In the genomic region with DNA sequence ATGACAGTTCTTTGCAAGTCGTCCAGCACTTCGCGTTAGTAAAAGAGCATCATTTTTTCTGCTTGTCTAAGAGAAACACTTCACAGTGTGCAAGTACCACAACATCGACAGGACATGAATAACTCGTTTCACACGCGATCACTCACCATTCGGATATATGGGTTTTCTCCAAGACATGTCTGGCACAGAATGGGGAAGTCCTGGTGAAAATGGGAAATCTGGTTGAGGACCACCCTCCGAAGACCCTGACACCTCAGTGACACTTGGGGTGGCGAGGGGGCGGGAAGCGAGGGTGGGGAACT, we compare ENCODE assay signal across 9 cellular contexts. TPM values are rescaled to one million over a fixed set of nuclear protein-coding genes. Genes with fewer than 3 reads are reported as not detected.
DNase-seq lines count a peak whose midpoint lies in the region; ATAC-seq and TF ChIP-seq lines count a peak whose summit lies in the region.
"Had no signal": no experiment of that assay in that cellular context is flagged by ENCODE, and none has a peak within 500 bp of the region (broad histone marks: within the 10 kb centered on the region; RNA-seq: fewer than 3 reads in every experiment).

No MANE protein-coding gene starts in this region.

- CTCF ChIA-PET in activated CD4-positive, alpha-beta T cell treated with anti-CD3 and anti-CD28 coated beads, Interleukin-2, amount 10 ng/mL, durations not matched to agents 7 days and 5 days (lab: Charles Lee), result interaction anchor here (0.6 to 3.8 kb wide), 30 partner anchors 9 to 733 kb away, joined by 3 to 26 read pairs (median 3); a partner anchor contains a TSS

- H3K4me3 ChIP-seq in HL-60 (replicated peaks; ENCODE audit: insufficient read depth, low read length), result peak overlapping the region; percentile 98
- peak overlapping the region; percentile 96 to 97 for H3K4me3 ChIP-seq in prostate gland

- H3K9me3 ChIP-seq in prostate gland, result no peaks in the 10 kb centered on the region

- DNase-seq in HL-60 (ENCODE audit: low read depth in 1 of 2, low spot score in 1 of 2) (no peak), prostate gland (ENCODE audit: low spot score) (no peak), GF-D8 (lab: John Stamatoyannopoulos, UW) (no peak), NCI-H1417 treated with DMSO at 0.1 percent for 48 hours (lab: John Stamatoyannopoulos, UW) (no peak), HT-29 (ENCODE audit: low spot score) (no peak)
- DNase-seq in effector memory CD8-positive, alpha-beta T cell, result peak in 1 of 3 experiments; percentile 4
- DNase-seq in activated CD4-positive, alpha-beta T cell treated with anti-CD3 and anti-CD28 coated beads, Interleukin-2, amount 10 ng/mL, durations not matched to agents 7 days and 5 days, result no peak

- H3K27ac ChIP-seq in HL-60 (replicated peaks) (peak overlapping the region; percentile 94), prostate gland (peak overlapping the region; percentile 96 to 97)

- under 1% methylated on average over 12 of the region's 12 CpGs for WGBS in prostate gland

- POLR2A ChIA-PET in activated CD4-positive, alpha-beta T cell treated with anti-CD3 and anti-CD28 coated beads, Interleukin-2, amount 10 ng/mL, durations not matched to agents 7 days and 5 days (lab: Charles Lee), result interaction anchor here (1.1 to 2.1 kb wide), 2 partner anchors 59 to 147 kb away, joined by 3 to 10 read pairs; a partner anchor contains a TSS

- H3K36me3 Mint-ChIP-seq in effector memory CD8-positive, alpha-beta T cell (ENCODE audit: insufficient read depth), result peaks cover 42% of the 10 kb centered on the region
- H3K36me3 Mint-ChIP-seq in activated CD4-positive, alpha-beta T cell treated with anti-CD3 and anti-CD28 coated beads, Interleukin-2, amount 10 ng/mL, durations not matched to agents 7 days and 5 days (ENCODE audit: low read depth), result peaks cover 27% of the 10 kb centered on the region

- intact Hi-C loops in prostate gland (cut with DNase I), result loop anchor here (2.0 to 5.0 kb wide), 2 partner anchors 79 to 138 kb away; a partner anchor contains a TSS

- H3K9me3 Mint-ChIP-seq in effector memory CD8-positive, alpha-beta T cell, result no peaks in the 10 kb centered on the region
- no peaks in the 10 kb centered on the region for H3K9me3 Mint-ChIP-seq in activated CD4-positive, alpha-beta T cell treated with anti-CD3 and anti-CD28 coated beads, Interleukin-2, amount 10 ng/mL, durations not matched to agents 7 days and 5 days

- TF ChIP-seq POLR2A in prostate gland (IDR thresholded peaks at IDR 0.05), result no peak

- H3K27me3 Mint-ChIP-seq in effector memory CD8-positive, alpha-beta T cell, result no peaks in the 10 kb centered on the region
- H3K27me3 Mint-ChIP-seq in activated CD4-positive, alpha-beta T cell treated with anti-CD3 and anti-CD28 coated beads, Interleukin-2, amount 10 ng/mL, durations not matched to agents 7 days and 5 days, result no peaks in the 10 kb centered on the region

- H3K4me1 Mint-ChIP-seq in effector memory CD8-positive, alpha-beta T cell (ENCODE audit: low read depth in 2 of 2), result peaks cover 0 to 2% of the 10 kb centered on the region in 2 donors
- peaks cover 13% of the 10 kb centered on the region for H3K4me1 Mint-ChIP-seq in activated CD4-positive, alpha-beta T cell treated with anti-CD3 and anti-CD28 coated beads, Interleukin-2, amount 10 ng/mL, durations not matched to agents 7 days and 5 days

- H3K27ac Mint-ChIP-seq in effector memory CD8-positive, alpha-beta T cell, result no peak overlapping the region
- H3K27ac Mint-ChIP-seq in activated CD4-positive, alpha-beta T cell treated with anti-CD3 and anti-CD28 coated beads, Interleukin-2, amount 10 ng/mL, durations not matched to agents 7 days and 5 days, result no peak overlapping the region

- ATAC-seq in GM18511 (IDR thresholded peaks at IDR 0.05; ENCODE audit: unreplicated experiment), result peak; percentile 15
- peak; percentile 6 for ATAC-seq in effector memory CD8-positive, alpha-beta T cell (replicated peaks)

- peaks cover 3 to 10% of the 10 kb centered on the region in 2 donors for H3K36me3 ChIP-seq in prostate gland

- H3K4me1 ChIP-seq in prostate gland (replicated peaks), result peaks cover 2% of the 10 kb centered on the region

- no peaks in the 10 kb centered on the region for H3K27me3 ChIP-seq in HL-60 (ENCODE audit: insufficient read depth, poor library complexity, severe bottlenecking)
- H3K27me3 ChIP-seq in prostate gland (replicated peaks; ENCODE audit: insufficient read depth), result no peaks in the 10 kb centered on the region

- TF ChIP-seq CTCF in HL-60 (IDR thresholded peaks at IDR 0.05; ENCODE audit: insufficient read depth, low read length), result no peak
- TF ChIP-seq CTCF in prostate gland (IDR thresholded peaks at IDR 0.05), result no peak

- H3K4me3 Mint-ChIP-seq in effector memory CD8-positive, alpha-beta T cell, result no peak overlapping the region
- no peak overlapping the region for H3K4me3 Mint-ChIP-seq in activated CD4-positive, alpha-beta T cell treated with anti-CD3 and anti-CD28 coated beads, Interleukin-2, amount 10 ng/mL, durations not matched to agents 7 days and 5 days

RNA-seq across cellular contexts. Expression of a gene that starts 0.6 kb away (rescaled TPM):
- 10 to 100 TPM; 33.6 to 40.3 TPM for total RNA-seq in prostate gland
- total RNA-seq in activated CD4-positive, alpha-beta T cell treated with anti-CD3 and anti-CD28 coated beads, Interleukin-2, amount 10 ng/mL, durations not matched to agents 7 days and 5 days, result 10 to 100 TPM; 61.9 to 65.6 TPM
- total RNA-seq in HT-29 (2014; rRNA removed; shearing (Covaris generic)), result 25.0 and 28.0 TPM in 2 replicates

RNA-seq across cellular contexts. Expression of a gene that starts 39.2 kb away (rescaled TPM):
- 10 to 100 TPM in 1 of 2 donors, 1 to 10 TPM in 1; 1.2 to 14.1 TPM for total RNA-seq in prostate gland
- under 1 TPM in 1 of 2 experiments, not detected in 1; 0.05 TPM for total RNA-seq in activated CD4-positive, alpha-beta T cell treated with anti-CD3 and anti-CD28 coated beads, Interleukin-2, amount 10 ng/mL, durations not matched to agents 7 days and 5 days
- total RNA-seq in HT-29 (2014; rRNA removed; shearing (Covaris generic)), result not detected in 2 replicates
- total RNA-seq: RPMI7951 had no signal

RNA-seq across cellular contexts. Expression of a gene that starts 58.6 kb away (rescaled TPM):
- 10 to 100 TPM; 68.4 to 87.1 TPM for total RNA-seq in prostate gland
- total RNA-seq in activated CD4-positive, alpha-beta T cell treated with anti-CD3 and anti-CD28 coated beads, Interleukin-2, amount 10 ng/mL, durations not matched to agents 7 days and 5 days, result 10 to 100 TPM; 38.7 to 45.6 TPM
- 26.1 and 30.6 TPM in 2 replicates for total RNA-seq in HT-29 (2014; rRNA removed; shearing (Covaris generic))

RNA-seq across cellular contexts. Expression of a gene that starts 59.8 kb away (rescaled TPM):
- total RNA-seq in prostate gland, result 10 to 100 TPM; 13.7 to 61.0 TPM
- under 1 TPM; 0.05 to 0.08 TPM for total RNA-seq in activated CD4-positive, alpha-beta T cell treated with anti-CD3 and anti-CD28 coated beads, Interleukin-2, amount 10 ng/mL, durations not matched to agents 7 days and 5 days
- 0.44 and 0.56 TPM in 2 replicates for total RNA-seq in HT-29 (2014; rRNA removed; shearing (Covaris generic))
